ENCODE assay signal across 7 cellular contexts in genomic region chr5:101689306-101689705, GRCh38.
"Had no signal": no experiment of that assay in that cellular context is flagged by ENCODE, and none has a peak within 500 bp of the region (broad histone marks: within the 10 kb centered on the region; RNA-seq: fewer than 3 reads in every experiment).

No MANE protein-coding gene starts in this region.

- H3K36me3 Mint-ChIP-seq: IgD-negative memory B cell had no signal

- H3K27ac Mint-ChIP-seq: IgD-negative memory B cell had no signal

- H3K27me3 Mint-ChIP-seq: IgD-negative memory B cell had no signal

- DNase-seq: IMR-90, KBM-7, KG1 had no signal

- ATAC-seq: HepG2, K562 had no signal

- H3K9me3 Mint-ChIP-seq: IgD-negative memory B cell had no signal

- H3K4me1 Mint-ChIP-seq: IgD-negative memory B cell had no signal

- H3K4me3 Mint-ChIP-seq: IgD-negative memory B cell had no signal

- H3K27ac ChIP-seq: HL-60 had no signal

- H3K4me3 ChIP-seq: K562 had no signal
